24 cellular contexts compared by ENCODE assay signal in the genomic region with DNA sequence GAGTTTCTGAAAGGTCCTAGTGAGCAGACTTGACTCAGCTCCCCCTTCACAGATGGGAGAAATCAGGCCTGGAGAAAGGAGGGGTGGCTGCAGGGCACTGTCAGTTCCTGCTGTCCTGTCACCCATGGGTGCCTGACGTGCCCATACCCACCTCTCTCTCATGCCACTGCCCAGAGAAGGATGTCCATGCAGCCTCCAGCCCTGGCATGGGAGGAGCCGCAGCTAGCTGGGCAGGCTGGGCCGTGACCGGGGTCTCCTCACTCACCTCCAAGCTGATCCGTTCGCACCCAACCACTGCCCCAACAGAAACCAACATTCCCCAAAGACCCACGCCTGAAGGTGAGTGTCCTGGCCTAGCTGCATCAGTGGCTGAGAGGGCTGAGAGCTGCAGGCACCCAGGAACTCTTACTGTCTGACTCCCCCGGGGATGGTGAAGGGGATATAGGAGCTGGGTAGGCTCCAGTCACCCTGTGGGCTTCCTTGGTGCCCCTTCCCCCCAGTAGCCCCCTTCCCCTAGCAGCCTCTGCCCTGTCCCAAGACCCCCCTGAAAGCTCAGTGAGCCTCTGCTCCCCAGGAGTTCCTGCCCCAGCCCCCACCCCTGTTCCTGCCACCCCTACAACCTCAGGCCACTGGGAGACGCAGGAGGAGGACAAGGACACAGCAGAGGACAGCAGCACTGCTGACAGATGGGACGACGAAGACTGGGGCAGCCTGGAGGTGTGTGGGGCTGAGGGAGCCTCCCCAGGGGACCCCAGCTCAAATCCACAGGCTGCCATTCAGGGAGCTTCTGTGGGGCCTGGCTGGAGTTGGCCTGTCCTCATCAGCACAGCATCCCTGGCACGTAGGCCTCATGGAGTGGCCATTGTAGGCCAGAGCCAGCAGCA. TPM values are rescaled to one million over a fixed set of nuclear protein-coding genes. Genes with fewer than 3 reads are reported as not detected.
DNase-seq lines count a peak whose midpoint lies in the region; ATAC-seq, FAIRE-seq and TF ChIP-seq lines count a peak whose summit lies in the region.
"Had no signal": no experiment of that assay in that cellular context is flagged by ENCODE, and none has a peak within 500 bp of the region (broad histone marks: within the 10 kb centered on the region; RNA-seq: fewer than 3 reads in every experiment).

No MANE protein-coding gene starts in this region.

- H3K27me3 Mint-ChIP-seq in activated naive CD4-positive, alpha-beta T cell treated with anti-CD3 and anti-CD28 coated beads, Interleukin-2, amount 50 U/mL, for 24 hours: no peaks in the 10 kb centered on the region
- H3K27me3 Mint-ChIP-seq in IgD-negative memory B cell: no peaks in the 10 kb centered on the region
- H3K27me3 Mint-ChIP-seq in endothelial cell (ENCODE audit: unreplicated experiment): peaks cover 18% of the 10 kb centered on the region
- H3K27me3 Mint-ChIP-seq: stimulated activated naive CD8-positive, alpha-beta T cell treated with anti-CD3 and anti-CD28 coated beads, Interleukin-15, amount 100 ng/mL, for 72 hours had no signal

- peak; percentile 20 for FAIRE-seq in urothelium cell line (lab: Jason Lieb, UNC)
- FAIRE-seq: GM18507, H1 had no signal

- no peak for DNase-seq in activated naive CD4-positive, alpha-beta T cell (lab: John Stamatoyannopoulos, UW)
- no peak for DNase-seq in endothelial cell (ENCODE audit: low spot score)
- no peak for DNase-seq in urothelium cell line (ENCODE audit: low spot score)
- DNase-seq in stimulated activated CD4-positive, alpha-beta T cell treated with anti-CD3 and anti-CD28 coated beads, Interleukin-2, amount 100 ng/mL, for 48 hours: no peak
- no peak for DNase-seq in caudate nucleus (lab: John Stamatoyannopoulos, UW)
- DNase-seq: ACHN; activated T-cell treated with anti-CD3 and anti-CD28 coated beads, Interleukin-2, amount 50 U/mL, for 4 hours; adrenal gland; brain microvascular endothelial cell; C1 segment of cervical spinal cord; KBM-7; MM.1S; NCI-H526 treated with DMSO at 0.1 percent for 48 hours; occipital lobe; stimulated activated CD4-positive, alpha-beta T cell treated with anti-CD3 and anti-CD28 coated beads, Interleukin-4, amount 100 ng/mL, for 24 hours; stimulated activated naive CD8-positive, alpha-beta T cell treated with anti-CD3 and anti-CD28 coated beads, Interleukin-15, amount 100 ng/mL, for 72 hours; transverse colon had no signal

- no peaks in the 10 kb centered on the region for H3K36me3 Mint-ChIP-seq in activated naive CD4-positive, alpha-beta T cell treated with anti-CD3 and anti-CD28 coated beads, Interleukin-2, amount 50 U/mL, for 24 hours
- H3K36me3 Mint-ChIP-seq in IgD-negative memory B cell (no peaks in the 10 kb centered on the region), endothelial cell (ENCODE audit: low read depth, unreplicated experiment) (peaks cover 24% of the 10 kb centered on the region)

- TF ChIP-seq CTCF in endothelial cell (IDR thresholded peaks at IDR 0.05; ENCODE audit: unreplicated experiment): no peak

- no peak overlapping the region for H3K4me3 Mint-ChIP-seq in activated naive CD4-positive, alpha-beta T cell treated with anti-CD3 and anti-CD28 coated beads, Interleukin-2, amount 50 U/mL, for 24 hours
- H3K4me3 Mint-ChIP-seq in IgD-negative memory B cell (peak overlapping the region in 1 of 4 donors; percentile 86), endothelial cell (ENCODE audit: unreplicated experiment) (peak overlapping the region; percentile 23)
- H3K4me3 Mint-ChIP-seq: activated T-cell treated with anti-CD3 and anti-CD28 coated beads, Interleukin-2, amount 50 U/mL, for 4 hours had no signal

- H3K27ac Mint-ChIP-seq in activated naive CD4-positive, alpha-beta T cell treated with anti-CD3 and anti-CD28 coated beads, Interleukin-2, amount 50 U/mL, for 24 hours: peak overlapping the region; percentile 41
- H3K27ac Mint-ChIP-seq in IgD-negative memory B cell (peak overlapping the region in 2 of 3 donors; percentile 14 to 59), endothelial cell (ENCODE audit: unreplicated experiment) (peak overlapping the region; percentile 42)

- H3K9me3 Mint-ChIP-seq in activated naive CD4-positive, alpha-beta T cell treated with anti-CD3 and anti-CD28 coated beads, Interleukin-2, amount 50 U/mL, for 24 hours: no peaks in the 10 kb centered on the region
- H3K9me3 Mint-ChIP-seq in IgD-negative memory B cell: no peaks in the 10 kb centered on the region
- H3K9me3 Mint-ChIP-seq in endothelial cell (ENCODE audit: unreplicated experiment): no peaks in the 10 kb centered on the region
- H3K9me3 Mint-ChIP-seq: activated T-cell treated with anti-CD3 and anti-CD28 coated beads, Interleukin-2, amount 50 U/mL, for 4 hours; stimulated activated naive CD8-positive, alpha-beta T cell treated with anti-CD3 and anti-CD28 coated beads, Interleukin-15, amount 100 ng/mL, for 72 hours had no signal

- ATAC-seq in HG03139 (IDR thresholded peaks at IDR 0.05; ENCODE audit: unreplicated experiment): no peak
- ATAC-seq: activated CD4-positive, CD25-positive, alpha-beta regulatory T cell treated with anti-CD3 and anti-CD28 coated beads, Interleukin-2, amount 50 U/mL, for 24 hours; activated T-cell treated with anti-CD3 and anti-CD28 coated beads, Interleukin-2, amount 50 U/mL, for 4 hours; Right ventricle myocardium inferior; stimulated activated naive CD8-positive, alpha-beta T cell treated with anti-CD3 and anti-CD28 coated beads, Interleukin-15, amount 100 ng/mL, for 72 hours had no signal

- peaks cover 4% of the 10 kb centered on the region for H3K4me1 Mint-ChIP-seq in activated naive CD4-positive, alpha-beta T cell treated with anti-CD3 and anti-CD28 coated beads, Interleukin-2, amount 50 U/mL, for 24 hours
- H3K4me1 Mint-ChIP-seq in IgD-negative memory B cell (peaks cover 5 to 11% (median 6%) of the 10 kb centered on the region in 3 donors), endothelial cell (ENCODE audit: unreplicated experiment) (peaks cover 2% of the 10 kb centered on the region)

- H3K27ac ChIP-seq in caudate nucleus (ENCODE audit: low read depth, low read length): no peak overlapping the region
- H3K27ac ChIP-seq: brain microvascular endothelial cell, transverse colon had no signal

RNA-seq across cellular contexts. Expression of a gene that starts 11.8 kb away (rescaled TPM):
- polyA plus RNA-seq in IgD-negative memory B cell: 34.0 TPM
- total RNA-seq in endothelial cell (ENCODE audit: unreplicated experiment): 99.1 TPM

RNA-seq across cellular contexts. Expression of a gene that starts 21.5 kb away (rescaled TPM):
- polyA plus RNA-seq in IgD-negative memory B cell: 37.4 TPM
- total RNA-seq in endothelial cell (ENCODE audit: unreplicated experiment): 1.7 TPM

RNA-seq across cellular contexts. Expression of a gene that starts 33.6 kb away (rescaled TPM):
- 86.4 TPM for polyA plus RNA-seq in IgD-negative memory B cell
- 37.4 TPM for total RNA-seq in endothelial cell (ENCODE audit: unreplicated experiment)

RNA-seq across cellular contexts. Expression of a gene that starts 35.7 kb away (rescaled TPM):
- 49.0 TPM for polyA plus RNA-seq in IgD-negative memory B cell
- total RNA-seq in endothelial cell (ENCODE audit: unreplicated experiment): 44.7 TPM

RNA-seq across cellular contexts. Expression of a gene that starts 37.8 kb away (rescaled TPM):
- polyA plus RNA-seq in IgD-negative memory B cell: 3,054 TPM
- 4,747 TPM for total RNA-seq in endothelial cell (ENCODE audit: unreplicated experiment)
